Comparison of ENCODE assay signal across 11 cellular contexts in the genomic region with DNA sequence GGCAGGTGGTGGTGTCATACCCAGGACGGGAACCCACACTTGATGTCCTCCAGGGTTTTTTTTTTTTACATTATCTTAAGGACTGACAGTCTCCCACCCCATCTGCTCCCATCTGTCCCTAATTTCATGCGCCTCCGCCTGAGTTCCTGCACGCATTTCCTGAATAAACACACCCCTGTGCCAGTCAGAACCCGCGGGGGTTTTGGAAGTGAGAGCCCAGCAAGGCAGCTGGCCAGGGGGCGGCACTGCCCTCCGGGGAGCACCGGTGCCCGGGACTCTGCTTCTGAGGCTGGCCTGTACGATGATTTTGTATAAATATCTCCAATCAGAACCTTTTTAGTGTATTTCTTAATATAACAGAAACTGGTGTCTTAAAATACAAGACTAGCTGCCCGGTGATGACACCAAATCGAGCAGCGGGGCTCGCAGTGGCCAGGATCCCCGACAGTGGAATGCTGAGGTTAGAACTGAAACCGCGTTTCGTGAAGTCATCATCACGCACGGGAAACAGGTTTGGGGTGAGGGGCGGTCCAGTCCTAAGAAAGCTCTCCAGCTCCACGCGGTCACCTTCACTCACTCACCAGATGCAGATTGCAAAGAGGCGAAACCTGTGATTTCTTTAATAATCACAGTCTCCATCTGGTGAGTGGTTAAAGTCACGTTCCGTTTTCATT. TPM values are rescaled to one million over a fixed set of nuclear protein-coding genes. Genes with fewer than 3 reads are reported as not detected.
DNase-seq lines count a peak whose midpoint lies in the region; ATAC-seq, FAIRE-seq and TF ChIP-seq lines count a peak whose summit lies in the region.
"Had no signal": no experiment of that assay in that cellular context is flagged by ENCODE, and none has a peak within 500 bp of the region (broad histone marks: within the 10 kb centered on the region; RNA-seq: fewer than 3 reads in every experiment).

No MANE protein-coding gene starts in this region.

- ATAC-seq in body of pancreas (no peak), pancreas (peak in 3 of 4 donors; percentile 3 to 15 (median 10)), GM18858 (IDR thresholded peaks at IDR 0.05; ENCODE audit: unreplicated experiment) (no peak), HG03571 (IDR thresholded peaks at IDR 0.05; ENCODE audit: unreplicated experiment) (no peak)

- intact Hi-C loops in body of pancreas (cut with DNase I), result no loop called here
- intact Hi-C loops in pancreas (cut with DNase I), result no loop called here

- H3K27me3 ChIP-seq in body of pancreas (no peaks in the 10 kb centered on the region), pancreas (no peaks in the 10 kb centered on the region)
- H3K27me3 ChIP-seq: right atrium auricular region had no signal

- DNase-seq in COR-L47 (lab: John Stamatoyannopoulos, UW), result peak; percentile 11
- peak; percentile 53 for DNase-seq in H4 (ENCODE audit: low spot score)
- peak; percentile 8 to 49 (median 23) for DNase-seq in body of pancreas
- DNase-seq in pancreas, result peak in 4 of 6 donors; percentile 46 to 55 (median 54)
- DNase-seq in NOMO-1 treated with dmso at 0.1 percent for 144 hours (lab: John Stamatoyannopoulos, UW; ENCODE audit: unreplicated experiment), result no peak
- DNase-seq: activated CD4-positive, alpha-beta memory T cell treated with anti-CD3 and anti-CD28 coated beads, Interleukin-2, amount 10 ng/mL, durations not matched to agents 7 days and 5 days; mesenchymal stem cell; NCI-H226 had no signal

- H3K36me3 ChIP-seq in body of pancreas (replicated peaks in 1 of 2; ENCODE audit: insufficient read depth in 1 of 2, low read depth in 2 of 2) (peaks cover 4 to 7% of the 10 kb centered on the region in 2 donors), pancreas (peaks cover 0 to 14% (median 6%) of the 10 kb centered on the region in 3 donors)

- no peaks in the 10 kb centered on the region for H3K9me3 ChIP-seq in body of pancreas
- no peaks in the 10 kb centered on the region for H3K9me3 ChIP-seq in pancreas
- H3K9me3 ChIP-seq: right atrium auricular region had no signal

- WGBS in body of pancreas, 2 donors, result 69 to 86% methylated on average over 27 of the region's 27 CpGs
- WGBS in pancreas, 2 donors, result 82 to 83% methylated on average over 27 of the region's 27 CpGs

- FAIRE-seq in pancreas (lab: Jason Lieb, UNC), result no peak

- H3K4me3 ChIP-seq in body of pancreas, result no peak overlapping the region
- no peak overlapping the region for H3K4me3 ChIP-seq in pancreas
- H3K4me3 ChIP-seq: right atrium auricular region had no signal

- TF ChIP-seq CTCF in body of pancreas (IDR thresholded peaks at IDR 0.05) (peak in 1 of 7 experiments; percentile 0), pancreas (IDR thresholded peaks at IDR 0.05) (no peak)

- peak overlapping the region; percentile 13 to 78 (median 66) for H3K27ac ChIP-seq in body of pancreas
- H3K27ac ChIP-seq in pancreas, result peak overlapping the region in 3 of 4 donors; percentile 29 to 51 (median 50)
- H3K27ac ChIP-seq: right atrium auricular region had no signal

- H3K4me1 ChIP-seq in body of pancreas (peaks cover 23% of the 10 kb centered on the region), pancreas (peaks cover 0 to 5% (median 0%) of the 10 kb centered on the region in 3 donors)
- H3K4me1 ChIP-seq: right atrium auricular region had no signal

- TF ChIP-seq POLR2A in body of pancreas (IDR thresholded peaks at IDR 0.05), result no peak

RNA-seq across cellular contexts. Expression of gene BNIP3, which starts 19.8 kb away (rescaled TPM):
- 192 and 240 TPM in 2 replicates for total RNA-seq in H4 (2014; rRNA removed; shearing (Covaris generic))
- total RNA-seq in body of pancreas (100 to 1,000 TPM; 147 to 158 TPM), pancreas (100 to 1,000 TPM in 4 of 6 donors, 10 to 100 TPM in 2; 65.7 to 471 (median 217) TPM)
- polyA plus RNA-seq in pancreas, result 100 to 1,000 TPM in 1 of 2 donors, 10 to 100 TPM in 1; 84.2 to 166 TPM

Comparison
In these comparisons a context has a peak if more than half of its experiments do, and no peak if none do; other contexts are left out.
1. ATAC-seq: peak in pancreas (3 of 4); none in body of pancreas (single experiment), GM18858 (single experiment) and HG03571 (single experiment).